In the genomic region with DNA sequence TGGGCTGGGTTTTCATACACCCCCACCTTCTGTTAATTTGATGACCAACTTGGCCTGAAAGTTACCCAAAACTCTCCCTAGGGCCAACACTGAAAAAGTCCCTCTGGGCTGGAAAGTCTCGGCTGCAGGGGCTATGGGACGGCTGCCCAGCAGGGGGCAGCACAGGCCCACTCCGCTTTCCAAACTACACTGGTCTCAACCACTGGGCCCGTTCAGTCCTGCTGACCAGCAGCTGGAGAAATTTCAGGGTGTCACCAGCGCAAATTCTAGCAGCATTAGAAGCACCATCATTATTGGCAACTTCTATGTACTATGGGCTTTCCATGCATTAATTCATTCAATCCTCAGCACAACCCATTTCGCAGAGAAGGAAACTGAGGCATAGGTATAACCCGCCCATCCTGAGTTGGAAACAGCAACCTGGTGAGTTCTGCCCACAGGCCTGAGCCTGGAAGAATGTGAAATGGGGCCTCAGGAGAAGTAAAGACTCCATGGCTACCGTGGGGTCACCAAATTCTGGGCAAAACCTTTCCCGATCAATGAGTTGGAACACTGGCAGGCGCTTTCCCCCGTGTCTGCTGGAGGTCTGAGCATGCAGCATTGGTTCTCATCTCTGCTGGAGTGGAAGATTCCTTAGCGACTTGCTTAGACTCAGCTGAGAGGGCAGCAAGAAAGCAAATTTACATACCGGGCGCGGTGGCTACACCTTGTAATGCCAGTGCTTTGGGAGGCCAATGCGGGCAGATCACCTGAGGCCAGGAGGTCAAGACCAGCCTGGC, we compare ENCODE assay signal across 8 cellular contexts. TPM values are rescaled to one million over a fixed set of nuclear protein-coding genes. Genes with fewer than 3 reads are reported as not detected.
A peak's percentile ranks its signal among the peaks of the same experiment; 100 is the strongest.
DNase-seq lines count a peak whose midpoint lies in the region; ATAC-seq and TF ChIP-seq lines count a peak whose summit lies in the region.

No MANE protein-coding gene starts in this region.

- no peak overlapping the region for H3K4me3 Mint-ChIP-seq in MCF 10A (ENCODE audit: unreplicated experiment)

- no peaks in the 10 kb centered on the region for H3K9me3 Mint-ChIP-seq in MCF 10A (ENCODE audit: unreplicated experiment)

- ATAC-seq in Right ventricle myocardium inferior (peak; percentile 62), HG02588 (IDR thresholded peaks at IDR 0.05; ENCODE audit: unreplicated experiment) (no peak)

- POLR2A ChIA-PET in MCF 10A (lab: Yijun Ruan, JAX): no interaction called here

- TF ChIP-seq CTCF in MCF 10A (IDR thresholded peaks at IDR 0.05; ENCODE audit: unreplicated experiment): peak; percentile 89

- no peak overlapping the region for H3K27ac Mint-ChIP-seq in MCF 10A (ENCODE audit: low read depth, unreplicated experiment)

- no peak for DNase-seq in Right ventricle myocardium inferior (ENCODE audit: missing footprints)
- DNase-seq in cardiac septum (ENCODE audit: low spot score): no peak
- peak; percentile 63 for DNase-seq in HPDE6-E6E7 (ENCODE audit: extremely low spot score)
- peak; percentile 65 for DNase-seq in UCSD-AML1 (lab: John Stamatoyannopoulos, UW; ENCODE audit: unreplicated experiment)
- DNase-seq in MCF 10A (ENCODE audit: unreplicated experiment): peak; percentile 60
- DNase-seq in kidney tubule cell (ENCODE audit: low spot score): peak; percentile 57
- peak; percentile 28 to 40 (median 39) for DNase-seq in stimulated activated CD4-positive, alpha-beta T cell treated with anti-CD3 and anti-CD28 coated beads, TNF-alpha, amount 100 ng/mL, for 4 hours (ENCODE audit: low read depth in 3 of 3)

- H3K27me3 Mint-ChIP-seq in MCF 10A (ENCODE audit: insufficient read depth, unreplicated experiment): no peaks in the 10 kb centered on the region

- peaks cover 11% of the 10 kb centered on the region for H3K36me3 Mint-ChIP-seq in MCF 10A (ENCODE audit: insufficient read depth, unreplicated experiment)

- BruUV-seq in MCF 10A (replicated peaks; lab: Mats Ljungman, UMichigan): no TSS peak

- CTCF ChIA-PET in MCF 10A (lab: Yijun Ruan, JAX): interaction anchor here (0.5 to 4.4 kb wide), 17 partner anchors 9 to 1604 kb away, joined by 3 to 28 read pairs (median 3); no protein-coding TSS in a partner anchor

- intact Hi-C loops in Right ventricle myocardium inferior (cut with DNase I) (no loop called here), cardiac septum (cut with DNase I) (no loop called here), MCF 10A (cut with micrococcal nuclease) (loop anchor here (1.0 kb wide), 3 partner anchors 66 to 314 kb away; no protein-coding TSS in a partner anchor)

- H3K4me1 Mint-ChIP-seq in MCF 10A (ENCODE audit: insufficient read depth, unreplicated experiment): no peaks in the 10 kb centered on the region

RNA-seq across cellular contexts. Expression of a gene that starts 9.7 kb away (rescaled TPM):
- total RNA-seq in Right ventricle myocardium inferior (not detected), cardiac septum (0.32 TPM), MCF 10A (2022) (not detected in 2 replicates)

RNA-seq across cellular contexts. Expression of a gene that starts 16.4 kb away (rescaled TPM):
- 0.51 TPM for total RNA-seq in Right ventricle myocardium inferior
- total RNA-seq in cardiac septum: not detected
- total RNA-seq in MCF 10A (2022): not detected in 2 replicates

RNA-seq across cellular contexts. Expression of a gene that starts 48.5 kb away (rescaled TPM):
- total RNA-seq in Right ventricle myocardium inferior (7.1 TPM), cardiac septum (4.5 TPM), MCF 10A (2022) (10.7 and 10.9 TPM in 2 replicates)

Comparison
In these comparisons a context has a peak if more than half of its experiments do, and no peak if none do; other contexts are left out.
1. DNase-seq: peak in HPDE6-E6E7 (single experiment), UCSD-AML1 (single experiment), MCF 10A (single experiment), kidney tubule cell (single experiment) and stimulated activated CD4-positive, alpha-beta T cell treated with anti-CD3 and anti-CD28 coated beads, TNF-alpha, amount 100 ng/mL, for 4 hours (3 of 3); none in Right ventricle myocardium inferior (single experiment) and cardiac septum (single experiment).